In the genomic region with DNA sequence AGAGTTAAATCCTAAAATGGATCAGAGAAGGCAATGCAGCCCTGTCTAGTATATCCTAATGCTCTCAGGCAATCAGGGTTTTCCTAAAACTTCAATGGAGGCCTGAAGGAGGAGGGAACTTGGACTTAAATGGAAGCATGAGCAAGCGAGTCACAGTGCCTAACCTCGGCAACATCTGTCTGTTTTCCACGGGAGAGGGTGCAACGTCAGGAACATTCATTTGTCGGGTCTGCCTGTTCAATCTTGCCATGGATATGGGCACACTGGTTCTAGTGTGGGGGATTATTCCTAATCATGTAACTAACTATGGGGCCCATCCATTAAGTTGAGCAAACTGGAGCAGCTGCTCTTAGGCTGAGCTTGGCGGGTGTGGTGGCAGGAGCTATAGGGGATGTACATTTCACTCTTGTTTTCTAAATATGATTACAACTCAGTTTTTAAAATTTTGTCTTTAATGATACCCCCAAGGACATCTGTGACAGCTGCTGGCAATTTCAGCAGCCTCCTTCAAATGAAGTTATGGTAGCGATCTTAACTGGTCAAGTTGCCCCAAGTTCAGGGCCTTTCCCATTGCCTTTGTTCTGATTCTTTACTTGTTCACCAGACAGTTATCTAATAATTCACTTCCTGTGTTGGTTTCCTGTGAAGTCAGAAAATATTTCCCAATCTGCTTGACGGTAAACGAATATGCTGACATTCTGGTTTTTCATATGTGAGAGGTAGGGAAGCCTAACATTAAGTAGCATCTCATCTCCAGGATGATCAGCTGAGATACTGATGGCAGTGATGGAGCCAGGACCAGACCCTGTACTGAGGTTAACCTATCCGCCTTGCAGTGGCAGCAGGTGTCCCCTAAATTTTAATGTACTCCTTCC, we compare ENCODE assay signal across 10 cellular contexts. TPM values are rescaled to one million over a fixed set of nuclear protein-coding genes. Genes with fewer than 3 reads are reported as not detected.
A peak's percentile ranks its signal among the peaks of the same experiment; 100 is the strongest.
DNase-seq lines count a peak whose midpoint lies in the region; ATAC-seq and TF ChIP-seq lines count a peak whose summit lies in the region.
"Had no signal": no experiment of that assay in that cellular context is flagged by ENCODE, and none has a peak within 500 bp of the region (broad histone marks: within the 10 kb centered on the region; RNA-seq: fewer than 3 reads in every experiment).

No MANE protein-coding gene starts in this region.

- H3K4me1 ChIP-seq in CD8-positive, alpha-beta memory T cell (ENCODE audit: insufficient read depth, low read length), result peaks cover 12% of the 10 kb centered on the region
- no peaks in the 10 kb centered on the region for H3K4me1 ChIP-seq in body of pancreas

- POLR2A ChIA-PET in CD8-positive, alpha-beta memory T cell (lab: Charles Lee), result no interaction called here
- POLR2A ChIA-PET in activated CD8-positive, alpha-beta T cell treated with anti-CD3 and anti-CD28 coated beads for 36 hours (lab: Charles Lee), result interaction anchor here (0.9 kb wide), 1 partner anchor 21 kb away, joined by 3 read pairs; no protein-coding TSS in a partner anchor

- peaks cover 0 to 2% (median 0%) of the 10 kb centered on the region in 3 donors for H3K36me3 Mint-ChIP-seq in CD8-positive, alpha-beta memory T cell
- H3K36me3 Mint-ChIP-seq in activated CD8-positive, alpha-beta T cell treated with anti-CD3 and anti-CD28 coated beads for 36 hours (ENCODE audit: low read depth), result no peaks in the 10 kb centered on the region

- H3K4me3 ChIP-seq in CD8-positive, alpha-beta memory T cell (ENCODE audit: low read length), result no peak overlapping the region
- H3K4me3 ChIP-seq in body of pancreas, result no peak overlapping the region
- H3K4me3 ChIP-seq: neural progenitor cell had no signal

- WGBS in body of pancreas, 2 donors, result 80% methylated on average over 10 of the region's 10 CpGs

- peaks cover 20 to 46% (median 45%) of the 10 kb centered on the region in 3 donors for H3K4me1 Mint-ChIP-seq in CD8-positive, alpha-beta memory T cell
- peaks cover 25% of the 10 kb centered on the region for H3K4me1 Mint-ChIP-seq in activated CD8-positive, alpha-beta T cell treated with anti-CD3 and anti-CD28 coated beads for 36 hours (ENCODE audit: low read depth)

- peak overlapping the region in 6 of 7 donors; percentile 17 to 73 (median 49) for H3K4me3 Mint-ChIP-seq in CD8-positive, alpha-beta memory T cell
- H3K4me3 Mint-ChIP-seq in activated CD8-positive, alpha-beta T cell treated with anti-CD3 and anti-CD28 coated beads for 36 hours, result peak overlapping the region; percentile 24
- H3K4me3 Mint-ChIP-seq: neural progenitor cell had no signal

- CTCF ChIA-PET in CD8-positive, alpha-beta memory T cell (lab: Charles Lee), result no interaction called here
- CTCF ChIA-PET in activated CD8-positive, alpha-beta T cell treated with anti-CD3 and anti-CD28 coated beads for 36 hours (lab: Charles Lee), result interaction anchor here (0.8 to 1.7 kb wide), 9 partner anchors 8 to 143 kb away, joined by 3 to 7 read pairs (median 3); no protein-coding TSS in a partner anchor

- H3K27ac Mint-ChIP-seq in CD8-positive, alpha-beta memory T cell, result peak overlapping the region; percentile 81 to 96 (median 87)
- peak overlapping the region; percentile 48 for H3K27ac Mint-ChIP-seq in activated CD8-positive, alpha-beta T cell treated with anti-CD3 and anti-CD28 coated beads for 36 hours
- H3K27ac Mint-ChIP-seq: neural progenitor cell had no signal

- H3K27ac ChIP-seq in CD8-positive, alpha-beta memory T cell (ENCODE audit: low read depth, low read length), result peak overlapping the region; percentile 1
- peak overlapping the region in 1 of 4 donors; percentile 56 for H3K27ac ChIP-seq in body of pancreas
- H3K27ac ChIP-seq: neural progenitor cell had no signal

- no peaks in the 10 kb centered on the region for H3K9me3 ChIP-seq in CD8-positive, alpha-beta memory T cell (ENCODE audit: low read length)
- no peaks in the 10 kb centered on the region for H3K9me3 ChIP-seq in body of pancreas

- H3K27me3 ChIP-seq in CD8-positive, alpha-beta memory T cell (ENCODE audit: insufficient read depth, low read length, poor library complexity, severe bottlenecking), result no peaks in the 10 kb centered on the region
- no peaks in the 10 kb centered on the region for H3K27me3 ChIP-seq in body of pancreas
- H3K27me3 ChIP-seq: neural progenitor cell had no signal

- intact Hi-C loops in activated CD8-positive, alpha-beta T cell treated with anti-CD3 and anti-CD28 coated beads for 36 hours (cut with micrococcal nuclease), result no loop called here
- intact Hi-C loops in body of pancreas (cut with DNase I), result no loop called here

- no peaks in the 10 kb centered on the region for H3K9me3 Mint-ChIP-seq in CD8-positive, alpha-beta memory T cell
- H3K9me3 Mint-ChIP-seq in activated CD8-positive, alpha-beta T cell treated with anti-CD3 and anti-CD28 coated beads for 36 hours, result no peaks in the 10 kb centered on the region

- no peaks in the 10 kb centered on the region for H3K36me3 ChIP-seq in CD8-positive, alpha-beta memory T cell (ENCODE audit: insufficient read depth, low read length)
- no peaks in the 10 kb centered on the region for H3K36me3 ChIP-seq in body of pancreas (replicated peaks in 1 of 2; ENCODE audit: insufficient read depth in 1 of 2, low read depth in 2 of 2)
- H3K36me3 ChIP-seq: neural progenitor cell had no signal

- TF ChIP-seq POLR2A in erythroblast (IDR thresholded peaks at IDR 0.05; ENCODE audit: low read length) (no peak), body of pancreas (IDR thresholded peaks at IDR 0.05) (no peak)

- DNase-seq in CD8-positive, alpha-beta memory T cell, result peak in 2 of 5 donors; percentile 23 to 30
- DNase-seq in activated CD8-positive, alpha-beta T cell treated with anti-CD3 and anti-CD28 coated beads for 36 hours, result peak; percentile 1
- peak; percentile 43 for DNase-seq in medulla oblongata (ENCODE audit: extremely low spot score)
- no peak for DNase-seq in UCSD-AML1 (lab: John Stamatoyannopoulos, UW; ENCODE audit: unreplicated experiment)
- no peak for DNase-seq in erythroblast (lab: John Stamatoyannopoulos, UW)
- DNase-seq in NK-92 (lab: John Stamatoyannopoulos, UW; ENCODE audit: unreplicated experiment), result no peak
- DNase-seq in body of pancreas, result no peak
- DNase-seq: NCI-H1092 treated with DMSO at 0.1 percent for 48 hours had no signal

- no peaks in the 10 kb centered on the region for H3K27me3 Mint-ChIP-seq in CD8-positive, alpha-beta memory T cell
- H3K27me3 Mint-ChIP-seq in activated CD8-positive, alpha-beta T cell treated with anti-CD3 and anti-CD28 coated beads for 36 hours, result no peaks in the 10 kb centered on the region

- ATAC-seq in HG03378 (IDR thresholded peaks at IDR 0.05; ENCODE audit: unreplicated experiment), result peak; percentile 27
- ATAC-seq in activated CD8-positive, alpha-beta T cell treated with anti-CD3 and anti-CD28 coated beads for 36 hours, result peak; percentile 59
- no peak for ATAC-seq in body of pancreas

- no peak for TF ChIP-seq CTCF in activated CD8-positive, alpha-beta T cell treated with anti-CD3 and anti-CD28 coated beads for 36 hours (IDR thresholded peaks at IDR 0.05)
- TF ChIP-seq CTCF in body of pancreas (IDR thresholded peaks at IDR 0.05), result no peak

RNA-seq across cellular contexts. Expression of gene DSE, which starts 21.6 kb away (rescaled TPM):
- total RNA-seq in CD8-positive, alpha-beta memory T cell, result 1 to 10 TPM; 7.5 to 7.9 TPM
- polyA plus RNA-seq in CD8-positive, alpha-beta memory T cell, result 2.7 TPM
- total RNA-seq in activated CD8-positive, alpha-beta T cell treated with anti-CD3 and anti-CD28 coated beads for 36 hours, result 1 to 10 TPM; 5.3 to 5.4 TPM
- 10 to 100 TPM in 1 of 2 donors, 1 to 10 TPM in 1; 8.6 to 14.0 TPM for total RNA-seq in body of pancreas

Comparison
In these comparisons a context has a peak if more than half of its experiments do, and no peak if none do; other contexts are left out.
1. DNase-seq: peak in activated CD8-positive, alpha-beta T cell treated with anti-CD3 and anti-CD28 coated beads for 36 hours (single experiment) and medulla oblongata (single experiment); none in UCSD-AML1 (single experiment), erythroblast (0 of 2), NK-92 (single experiment) and body of pancreas (0 of 4).